15 cellular contexts compared by ENCODE assay signal in the genomic region with DNA sequence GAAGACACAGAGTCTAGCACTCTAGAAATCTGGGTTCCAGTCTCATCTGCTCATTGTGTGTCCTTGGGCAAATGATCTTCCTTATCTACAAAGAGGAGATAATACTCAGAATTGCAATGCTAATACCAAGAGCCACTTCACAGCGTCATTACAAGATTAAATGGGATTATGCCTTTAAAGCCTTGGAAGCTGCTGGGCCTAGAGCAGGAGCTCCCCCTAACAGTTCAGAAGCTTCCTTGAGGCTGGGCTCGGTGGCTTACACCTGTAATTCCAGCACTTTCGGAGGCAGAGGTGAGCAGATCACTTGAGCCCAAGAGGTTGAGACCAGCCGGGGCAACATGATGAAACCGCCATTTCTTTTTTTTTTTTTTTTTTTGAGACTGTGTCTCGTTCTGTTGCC.
"Had no signal": no experiment of that assay in that cellular context is flagged by ENCODE, and none has a peak within 500 bp of the region (broad histone marks: within the 10 kb centered on the region; RNA-seq: fewer than 3 reads in every experiment).

No MANE protein-coding gene starts in this region.

- ATAC-seq: gastroesophageal sphincter; heart right ventricle; mucosa of descending colon; naive thymus-derived CD8-positive, alpha-beta T cell; T-helper 17 cell had no signal

- H3K36me3 Mint-ChIP-seq: naive thymus-derived CD8-positive, alpha-beta T cell had no signal

- H3K27me3 Mint-ChIP-seq: naive thymus-derived CD8-positive, alpha-beta T cell; T-helper 17 cell had no signal

- H3K27ac ChIP-seq: gastroesophageal sphincter, parathyroid adenoma, uterus had no signal

- H3K36me3 ChIP-seq: gastroesophageal sphincter, heart right ventricle, neutrophil, tibial nerve, uterus had no signal

- H3K9me3 Mint-ChIP-seq: naive thymus-derived CD8-positive, alpha-beta T cell had no signal

- DNase-seq: activated CD4-positive, CD25-positive, alpha-beta regulatory T cell treated with anti-CD3 and anti-CD28 coated beads, Interleukin-2, amount 50 U/mL, for 72 hours; activated naive CD4-positive, alpha-beta T cell treated with Interleukin-2 at 50 U/mL for 16 hours; activated T-cell treated with anti-CD3 and anti-CD28 coated beads for 4 hours; heart right ventricle; mucosa of descending colon; stimulated activated CD4-positive, alpha-beta T cell treated with anti-CD3 and anti-CD28 coated beads, Interleukin-4, amount 100 ng/mL, for 24 hours; stimulated activated naive CD4-positive, alpha-beta T cell treated with Interleukin-2 at 50 U/mL for 16 hours; substantia nigra; T-helper 17 cell; uterus had no signal

- H3K9me3 ChIP-seq: gastroesophageal sphincter, heart right ventricle, mucosa of descending colon, neutrophil, tibial nerve, uterus had no signal

- H3K4me3 Mint-ChIP-seq: T-helper 17 cell had no signal
